In genomic region chr22:36493690-36494110, GRCh38 we compare ENCODE assay signal across 8 cellular contexts. TPM values are rescaled to one million over a fixed set of nuclear protein-coding genes. Genes with fewer than 3 reads are reported as not detected.
DNase-seq lines count a peak whose midpoint lies in the region; ATAC-seq and TF ChIP-seq lines count a peak whose summit lies in the region.

No MANE protein-coding gene starts in this region.

- DNase-seq in GDM1 (lab: John Stamatoyannopoulos, UW) (peak; percentile 92), left lobe of liver (ENCODE audit: low spot score) (no peak), middle frontal gyrus (ENCODE audit: extremely low spot score, low spot score) (no peak), NCI-H345 (lab: John Stamatoyannopoulos, UW) (no peak), HK-2 (ENCODE audit: unreplicated experiment) (no peak), PC-9 (no peak)

- H3K9me3 ChIP-seq in OCI-LY1 (ENCODE audit: low read length) (no peaks in the 10 kb centered on the region), PC-9 (ENCODE audit: insufficient read depth, low read depth) (no peaks in the 10 kb centered on the region)

- POLR2A ChIA-PET in PC-9 (lab: Charles Lee; ENCODE audit: unreplicated experiment): no interaction called here

- no peak for TF ChIP-seq CTCF in OCI-LY1 (IDR thresholded peaks at IDR 0.05; ENCODE audit: low read length)
- no peak for TF ChIP-seq CTCF in PC-9 (conservative IDR thresholded peaks at IDR 0.05)

- H3K4me2 ChIP-seq in OCI-LY1 (ENCODE audit: low read length): peak overlapping the region; percentile 45
- no peak overlapping the region for H3K4me2 ChIP-seq in PC-9

- H3K27me3 ChIP-seq in OCI-LY1 (ENCODE audit: insufficient read depth, low read length): no peaks in the 10 kb centered on the region
- no peaks in the 10 kb centered on the region for H3K27me3 ChIP-seq in PC-9 (ENCODE audit: insufficient read depth, low read depth)

- H3K79me2 ChIP-seq in OCI-LY1 (ENCODE audit: insufficient read depth, low read length): no peaks in the 10 kb centered on the region
- no peaks in the 10 kb centered on the region for H3K79me2 ChIP-seq in PC-9 (ENCODE audit: low read depth)

- CTCF ChIA-PET in PC-9 (lab: Charles Lee): no interaction called here

- BruUV-seq in PC-9 (replicated peaks; lab: Mats Ljungman, UMichigan): no TSS peak

- H3K36me3 ChIP-seq in OCI-LY1 (ENCODE audit: insufficient read depth, low read length) (peaks cover 66% of the 10 kb centered on the region), PC-9 (ENCODE audit: low read depth) (peaks cover 14% of the 10 kb centered on the region)

- H2AFZ ChIP-seq in OCI-LY1 (ENCODE audit: low read length) (no peak overlapping the region), PC-9 (no peak overlapping the region)

- H3K9me2 ChIP-seq in OCI-LY1 (ENCODE audit: low read depth, low read length) (no peaks in the 10 kb centered on the region), PC-9 (ENCODE audit: insufficient read depth) (no peaks in the 10 kb centered on the region)

- H3K27ac ChIP-seq in OCI-LY1 (ENCODE audit: low read depth, low read length, poor library complexity, severe bottlenecking): peak overlapping the region; percentile 75
- no peak overlapping the region for H3K27ac ChIP-seq in PC-9

- peak overlapping the region; percentile 38; the same call in 1 of the 2 replicates for H3K9ac ChIP-seq in OCI-LY1 (ENCODE audit: low read length)

- ATAC-seq in GM21737 (IDR thresholded peaks at IDR 0.05; ENCODE audit: unreplicated experiment) (peak; percentile 61), left lobe of liver (peak; percentile 52)

- intact Hi-C loops in PC-9 (cut with micrococcal nuclease; ENCODE audit: unreplicated experiment): no loop called here

- H4K20me1 ChIP-seq in OCI-LY1 (ENCODE audit: insufficient read depth, low read length) (no peaks in the 10 kb centered on the region), PC-9 (ENCODE audit: insufficient read depth) (no peaks in the 10 kb centered on the region)

- no peaks in the 10 kb centered on the region for H3F3A ChIP-seq in OCI-LY1 (ENCODE audit: insufficient read depth, low read length)
- peaks cover 1% of the 10 kb centered on the region; the same call in 1 of the 2 replicates for H3F3A ChIP-seq in PC-9 (ENCODE audit: insufficient read depth, low read depth)

- H3K4me3 ChIP-seq in OCI-LY1 (ENCODE audit: low read depth, low read length, poor library complexity, severe bottlenecking): no peak overlapping the region
- H3K4me3 ChIP-seq in PC-9: no peak overlapping the region

- H3K4me1 ChIP-seq in OCI-LY1 (ENCODE audit: insufficient read depth, low read length, severe bottlenecking): peaks cover 22% of the 10 kb centered on the region
- H3K4me1 ChIP-seq in PC-9 (replicated peaks; ENCODE audit: insufficient read depth): no peaks in the 10 kb centered on the region

RNA-seq across cellular contexts. Expression of gene TXN2, which starts 12.3 kb away (rescaled TPM):
- total RNA-seq in left lobe of liver (65.3 TPM), PC-9 (2021) (89.0 and 95.1 TPM in 2 replicates)

RNA-seq across cellular contexts. Expression of gene FOXRED2, which starts 13.1 kb away (rescaled TPM):
- 9.0 TPM for total RNA-seq in left lobe of liver
- total RNA-seq in PC-9 (2021): 42.1 and 42.4 TPM in 2 replicates

RNA-seq across cellular contexts. Expression of gene EIF3D, which starts 35.3 kb away (rescaled TPM):
- total RNA-seq in left lobe of liver: 34.5 TPM
- total RNA-seq in PC-9 (2021): 270 and 312 TPM in 2 replicates
